21 cellular contexts compared by ENCODE assay signal in genomic region chr1:150960646-150961045, GRCh38. TPM values are rescaled to one million over a fixed set of nuclear protein-coding genes. Genes with fewer than 3 reads are reported as not detected.
DNase-seq lines count a peak whose midpoint lies in the region; ATAC-seq and TF ChIP-seq lines count a peak whose summit lies in the region.
"Had no signal": no experiment of that assay in that cellular context is flagged by ENCODE, and none has a peak within 500 bp of the region (broad histone marks: within the 10 kb centered on the region; RNA-seq: fewer than 3 reads in every experiment).

No MANE protein-coding gene starts in this region.

- no peaks in the 10 kb centered on the region for H3K27me3 ChIP-seq in WERI-Rb-1 (ENCODE audit: insufficient read depth, low read depth, severe bottlenecking)
- no peaks in the 10 kb centered on the region for H3K27me3 ChIP-seq in sigmoid colon
- H3K27me3 ChIP-seq: BLaER1, SJSA1 had no signal

- peaks cover 1% of the 10 kb centered on the region for H3K4me1 Mint-ChIP-seq in activated naive CD8-positive, alpha-beta T cell treated with anti-CD3 and anti-CD28 coated beads, Interleukin-2, amount 50 U/mL, for 24 hours
- H3K4me1 Mint-ChIP-seq in activated naive CD8-positive, alpha-beta T cell treated with anti-CD3 and anti-CD28 coated beads for 36 hours = peaks cover 3% of the 10 kb centered on the region

- no peak overlapping the region for H3K4me3 Mint-ChIP-seq in activated naive CD8-positive, alpha-beta T cell treated with anti-CD3 and anti-CD28 coated beads, Interleukin-2, amount 50 U/mL, for 24 hours
- no peak overlapping the region for H3K4me3 Mint-ChIP-seq in activated naive CD8-positive, alpha-beta T cell treated with anti-CD3 and anti-CD28 coated beads for 36 hours
- H3K4me3 Mint-ChIP-seq: CD4-positive, alpha-beta memory T cell had no signal

- 96 to 98% methylated on average over 7 of the region's 7 CpGs for WGBS in sigmoid colon, 2 donors

- no peak for ATAC-seq in activated naive CD8-positive, alpha-beta T cell treated with anti-CD3 and anti-CD28 coated beads, Interleukin-2, amount 50 U/mL, for 24 hours
- ATAC-seq in HG03135 (IDR thresholded peaks at IDR 0.05; ENCODE audit: unreplicated experiment) (no peak), GM18498 (IDR thresholded peaks at IDR 0.05; ENCODE audit: unreplicated experiment) (no peak)
- ATAC-seq: Right ventricle myocardium inferior had no signal

- intact Hi-C loops in sigmoid colon (cut with DNase I) = no loop called here

- H3K4me1 ChIP-seq in sigmoid colon = peaks cover 0 to 3% (median 0%) of the 10 kb centered on the region in 4 donors
- H3K4me1 ChIP-seq: BLaER1, SJSA1 had no signal

- H3K9me3 ChIP-seq in WERI-Rb-1 (ENCODE audit: severe bottlenecking) = no peaks in the 10 kb centered on the region
- H3K9me3 ChIP-seq in sigmoid colon = no peaks in the 10 kb centered on the region
- H3K9me3 ChIP-seq: BLaER1, SJSA1 had no signal

- TF ChIP-seq POLR2A in sigmoid colon (IDR thresholded peaks at IDR 0.05) = no peak

- H3K27ac ChIP-seq in WERI-Rb-1 (peak overlapping the region; percentile 81), sigmoid colon (no peak overlapping the region)
- H3K27ac ChIP-seq: BLaER1, SJSA1 had no signal

- no peaks in the 10 kb centered on the region for H3K27me3 Mint-ChIP-seq in activated naive CD8-positive, alpha-beta T cell treated with anti-CD3 and anti-CD28 coated beads, Interleukin-2, amount 50 U/mL, for 24 hours
- H3K27me3 Mint-ChIP-seq in activated naive CD8-positive, alpha-beta T cell treated with anti-CD3 and anti-CD28 coated beads for 36 hours = no peaks in the 10 kb centered on the region
- H3K27me3 Mint-ChIP-seq: CD4-positive, alpha-beta memory T cell had no signal

- no peak for DNase-seq in activated naive CD8-positive, alpha-beta T cell treated with anti-CD3 and anti-CD28 coated beads, Interleukin-2, amount 50 U/mL, for 24 hours
- DNase-seq in activated naive CD8-positive, alpha-beta T cell treated with anti-CD3 and anti-CD28 coated beads for 36 hours = no peak
- DNase-seq in WERI-Rb-1 (no peak), sigmoid colon (peak; percentile 46), foreskin fibroblast (no peak)
- DNase-seq: ACHN; CD4-positive, alpha-beta memory T cell; GOT3; HCEC 1CT; IMR-90; NCI-H1417; NCI-H1694 treated with DMSO at 0.1 percent for 48 hours; NCI-H2081 treated with DMSO at 0.1 percent for 48 hours; NCI-H2171 treated with DMSO at 0.1 percent for 48 hours; NCI-H446; NCI-H526 had no signal

- H3K36me3 ChIP-seq in WERI-Rb-1 = peaks cover 88% of the 10 kb centered on the region
- peaks cover 18 to 97% (median 62%) of the 10 kb centered on the region in 4 donors for H3K36me3 ChIP-seq in sigmoid colon

- no peak for TF ChIP-seq EP300 in sigmoid colon (IDR thresholded peaks at IDR 0.05)

- H3K4me3 ChIP-seq in WERI-Rb-1 (ENCODE audit: low read depth, low read length) = no peak overlapping the region
- no peak overlapping the region for H3K4me3 ChIP-seq in sigmoid colon
- H3K4me3 ChIP-seq in foreskin fibroblast (ENCODE audit: low read depth in 1 of 2, low read length in 2 of 2) = no peak overlapping the region
- H3K4me3 ChIP-seq: BLaER1, SJSA1 had no signal

- peak overlapping the region; percentile 2 for H3K27ac Mint-ChIP-seq in activated naive CD8-positive, alpha-beta T cell treated with anti-CD3 and anti-CD28 coated beads, Interleukin-2, amount 50 U/mL, for 24 hours
- H3K27ac Mint-ChIP-seq in activated naive CD8-positive, alpha-beta T cell treated with anti-CD3 and anti-CD28 coated beads for 36 hours = no peak overlapping the region

- H3K36me3 Mint-ChIP-seq in activated naive CD8-positive, alpha-beta T cell treated with anti-CD3 and anti-CD28 coated beads, Interleukin-2, amount 50 U/mL, for 24 hours (ENCODE audit: low read depth) = peaks cover 60% of the 10 kb centered on the region
- H3K36me3 Mint-ChIP-seq in activated naive CD8-positive, alpha-beta T cell treated with anti-CD3 and anti-CD28 coated beads for 36 hours = peaks cover 47% of the 10 kb centered on the region

- H3K9me3 Mint-ChIP-seq in activated naive CD8-positive, alpha-beta T cell treated with anti-CD3 and anti-CD28 coated beads, Interleukin-2, amount 50 U/mL, for 24 hours = no peaks in the 10 kb centered on the region
- no peaks in the 10 kb centered on the region for H3K9me3 Mint-ChIP-seq in activated naive CD8-positive, alpha-beta T cell treated with anti-CD3 and anti-CD28 coated beads for 36 hours
- H3K9me3 Mint-ChIP-seq: CD4-positive, alpha-beta memory T cell had no signal

- TF ChIP-seq CTCF in WERI-Rb-1 (IDR thresholded peaks at IDR 0.05; ENCODE audit: low read depth, low read length) (no peak), sigmoid colon (IDR thresholded peaks at IDR 0.05) (no peak), foreskin fibroblast (IDR thresholded peaks at IDR 0.05; ENCODE audit: low read depth, low read length) (no peak)

RNA-seq across cellular contexts. Expression of gene CERS2, which starts 14.0 kb away (rescaled TPM):
- 100 to 1,000 TPM; 160 to 166 TPM for total RNA-seq in activated naive CD8-positive, alpha-beta T cell treated with anti-CD3 and anti-CD28 coated beads for 36 hours
- 100 to 1,000 TPM in 1 of 4 donors, 10 to 100 TPM in 3; 68.7 to 103 (median 79.1) TPM for total RNA-seq in sigmoid colon
- polyA plus RNA-seq in sigmoid colon = 100 to 1,000 TPM in 1 of 3 donors, 10 to 100 TPM in 2; 50.6 to 115 (median 97.8) TPM

RNA-seq across cellular contexts. Expression of gene ANXA9, which starts 21.4 kb away (rescaled TPM):
- not detected for total RNA-seq in activated naive CD8-positive, alpha-beta T cell treated with anti-CD3 and anti-CD28 coated beads for 36 hours
- total RNA-seq in sigmoid colon = under 1 TPM in 1 of 4 donors, not detected in 3; 0.36 TPM
- polyA plus RNA-seq in sigmoid colon = under 1 TPM in 2 of 3 donors, not detected in 1; 0.45 to 0.60 TPM
- total RNA-seq: Right ventricle myocardium inferior, SJSA1 had no signal

RNA-seq across cellular contexts. Expression of gene SETDB1, which starts 34.5 kb away (rescaled TPM):
- total RNA-seq in activated naive CD8-positive, alpha-beta T cell treated with anti-CD3 and anti-CD28 coated beads for 36 hours = 10 to 100 TPM; 40.4 to 51.1 TPM
- total RNA-seq in sigmoid colon = 10 to 100 TPM; 23.9 to 36.0 (median 30.3) TPM
- polyA plus RNA-seq in sigmoid colon = 10 to 100 TPM in 1 of 3 donors, 1 to 10 TPM in 2; 5.5 to 24.5 (median 9.0) TPM

RNA-seq across cellular contexts. Expression of gene MINDY1, which starts 46.1 kb away (rescaled TPM):
- 10 to 100 TPM in 1 of 2 experiments, 1 to 10 TPM in 1; 9.4 to 11.6 TPM for total RNA-seq in activated naive CD8-positive, alpha-beta T cell treated with anti-CD3 and anti-CD28 coated beads for 36 hours
- total RNA-seq in sigmoid colon = 10 to 100 TPM; 21.7 to 51.8 (median 27.0) TPM
- polyA plus RNA-seq in sigmoid colon = 10 to 100 TPM; 15.6 to 26.4 (median 22.1) TPM

RNA-seq across cellular contexts. Expression of gene PRUNE1, which starts 47.6 kb away (rescaled TPM):
- 10 to 100 TPM; 13.0 to 14.4 TPM for total RNA-seq in activated naive CD8-positive, alpha-beta T cell treated with anti-CD3 and anti-CD28 coated beads for 36 hours
- 10 to 100 TPM; 16.7 to 33.9 (median 27.7) TPM for total RNA-seq in sigmoid colon
- 10 to 100 TPM; 15.5 to 18.7 (median 18.6) TPM for polyA plus RNA-seq in sigmoid colon
